Comparison of ENCODE assay signal across 1 cellular context in genomic region chr15:89761009-89761831, GRCh38.
TF ChIP-seq lines count a peak whose summit lies in the region.

No MANE protein-coding gene starts in this region.

TF ChIP-seq in HEK293, 187 proteins besides CTCF, POLR2A, EP300 and RAD21 (continued from another document):
- TF ChIP-seq, protein P1, sequence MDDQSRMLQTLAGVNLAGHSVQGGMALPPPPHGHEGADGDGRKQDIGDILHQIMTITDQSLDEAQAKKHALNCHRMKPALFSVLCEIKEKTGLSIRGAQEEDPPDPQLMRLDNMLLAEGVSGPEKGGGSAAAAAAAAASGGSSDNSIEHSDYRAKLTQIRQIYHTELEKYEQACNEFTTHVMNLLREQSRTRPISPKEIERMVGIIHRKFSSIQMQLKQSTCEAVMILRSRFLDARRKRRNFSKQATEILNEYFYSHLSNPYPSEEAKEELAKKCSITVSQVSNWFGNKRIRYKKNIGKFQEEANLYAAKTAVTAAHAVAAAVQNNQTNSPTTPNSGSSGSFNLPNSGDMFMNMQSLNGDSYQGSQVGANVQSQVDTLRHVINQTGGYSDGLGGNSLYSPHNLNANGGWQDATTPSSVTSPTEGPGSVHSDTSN (CRISPR knock-in tag; IDR thresholded peaks at IDR 0.05): 0 out of 2 replicates have a peak, but pooled peaks have one; percentile 4
- TF ChIP-seq KLF1 (tag by site-specific recombination; IDR thresholded peaks at IDR 0.05): no peak
- TF ChIP-seq ZNF138 (tag by site-specific recombination; IDR thresholded peaks at IDR 0.05; ENCODE audit: borderline replicate concordance): no peak
- no peak for TF ChIP-seq ZNF10 (tag by site-specific recombination; IDR thresholded peaks at IDR 0.05)
- TF ChIP-seq ZNF785 (tag by site-specific recombination; IDR thresholded peaks at IDR 0.05): 0 out of 2 replicates have a peak, but pooled peaks have one; percentile 13
